ENCODE assay signal across 5 cellular contexts in genomic region chr11:62861564-62862192, GRCh38. TPM values are rescaled to one million over a fixed set of nuclear protein-coding genes. Genes with fewer than 3 reads are reported as not detected.
"Had no signal": no experiment of that assay in that cellular context is flagged by ENCODE, and none has a peak within 500 bp of the region (broad histone marks: within the 10 kb centered on the region; RNA-seq: fewer than 3 reads in every experiment).

No MANE protein-coding gene starts in this region.

RNA-seq across cellular contexts. Expression of gene TEX54, which starts 29.0 kb away (rescaled TPM):
- total RNA-seq: epithelial cell of proximal tubule; gastroesophageal sphincter; subcutaneous adipose tissue; T-helper 2 cell treated with Interferon-gamma antibody and Interleukin-4, amounts not matched to agents 100 ng/mL and 5 ng/mL, for 36 hours; tibial nerve had no signal
